Comparison of ENCODE assay signal across 9 cellular contexts in the genomic region with DNA sequence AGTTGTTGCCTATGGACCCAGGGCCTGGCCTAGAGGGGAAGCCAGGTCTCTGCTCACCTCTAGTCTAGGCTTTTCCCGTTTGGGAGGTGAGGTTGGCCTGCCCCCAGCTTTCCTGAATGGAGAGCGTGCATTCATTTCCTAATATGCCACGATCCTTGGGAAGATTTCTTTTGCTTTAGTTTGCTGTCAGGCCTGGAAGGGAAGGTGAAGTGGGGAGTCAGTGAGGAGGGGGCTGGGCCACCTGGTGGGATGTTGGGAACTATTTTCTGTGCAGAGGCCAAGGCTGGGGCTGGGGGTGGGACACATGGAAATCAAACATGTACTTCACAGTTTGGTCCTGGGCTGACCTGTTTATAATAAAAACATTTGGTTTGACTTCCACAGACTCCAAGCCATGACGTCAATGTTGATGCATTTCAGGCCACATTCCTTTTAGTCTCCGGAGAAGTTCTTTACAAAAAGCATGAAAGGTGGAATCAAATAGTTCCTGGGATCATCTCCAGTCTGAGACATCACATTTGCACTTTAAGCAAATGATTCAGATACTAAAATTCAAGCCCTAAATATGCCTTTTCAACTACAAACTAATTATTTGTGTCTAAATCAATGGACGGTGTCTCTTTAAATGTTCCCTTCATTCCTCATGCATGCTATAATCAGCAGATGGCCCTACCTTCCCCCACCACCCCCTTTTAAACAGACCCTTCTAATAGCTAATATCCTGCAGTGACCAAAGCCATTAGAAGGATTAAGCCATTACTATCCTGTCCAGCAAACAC. TPM values are rescaled to one million over a fixed set of nuclear protein-coding genes. Genes with fewer than 3 reads are reported as not detected.
A peak's percentile ranks its signal among the peaks of the same experiment; 100 is the strongest.
DNase-seq lines count a peak whose midpoint lies in the region; TF ChIP-seq lines count a peak whose summit lies in the region.
"Had no signal": no experiment of that assay in that cellular context is flagged by ENCODE, and none has a peak within 500 bp of the region (broad histone marks: within the 10 kb centered on the region; RNA-seq: fewer than 3 reads in every experiment).

No MANE protein-coding gene starts in this region.

- DNase-seq in brain microvascular endothelial cell (peak; percentile 96), islet precursor cell (peak; percentile 81), NCI-H510A treated with DMSO at 0.1 percent for 48 hours (lab: John Stamatoyannopoulos, UW) (no peak), occipital lobe (lab: John Stamatoyannopoulos, UW) (no peak)
- no peak for DNase-seq in activated naive CD8-positive, alpha-beta T cell treated with anti-CD3 and anti-CD28 coated beads for 36 hours
- DNase-seq in stimulated activated CD4-positive, alpha-beta T cell treated with anti-CD3 and anti-CD28 coated beads, Interleukin-1b, Interleukin-23, amount 100 ng/mL, for 48 hours: no peak

- H3K4me1 ChIP-seq in HUES6 (ENCODE audit: control insufficient read depth, insufficient read depth, low read length) (peaks cover 51% of the 10 kb centered on the region), stomach smooth muscle (ENCODE audit: control insufficient read depth, insufficient read depth, low read length) (peaks cover 44% of the 10 kb centered on the region)

- H3K36me3 ChIP-seq in HUES6 (ENCODE audit: control insufficient read depth, insufficient read depth, low read length) (no peaks in the 10 kb centered on the region), brain microvascular endothelial cell (replicated peaks) (no peaks in the 10 kb centered on the region), stomach smooth muscle (ENCODE audit: control insufficient read depth in 2 of 2, insufficient read depth in 2 of 2, low read length in 2 of 2) (no peaks in the 10 kb centered on the region)

- H3K9me3 Mint-ChIP-seq in activated naive CD8-positive, alpha-beta T cell treated with anti-CD3 and anti-CD28 coated beads for 36 hours: no peaks in the 10 kb centered on the region

- H3K27ac Mint-ChIP-seq in activated naive CD8-positive, alpha-beta T cell treated with anti-CD3 and anti-CD28 coated beads for 36 hours: no peak overlapping the region

- H3K4me3 ChIP-seq in HUES6 (ENCODE audit: low read depth, low read length) (peak overlapping the region; percentile 50), brain microvascular endothelial cell (ENCODE audit: low read depth, low read length) (no peak overlapping the region), stomach smooth muscle (ENCODE audit: low read length in 2 of 2) (peak overlapping the region in 1 of 2 donors; percentile 35)

- H3K9me3 ChIP-seq in HUES6 (ENCODE audit: control insufficient read depth, insufficient read depth, low read depth, low read length) (no peaks in the 10 kb centered on the region), stomach smooth muscle (ENCODE audit: control insufficient read depth in 2 of 2, low read length in 2 of 2) (no peaks in the 10 kb centered on the region)

- TF ChIP-seq CTCF in brain microvascular endothelial cell (IDR thresholded peaks at IDR 0.05; ENCODE audit: low read depth, low read length, missing control alignments): no peak

- in situ Hi-C loops in brain microvascular endothelial cell (cut with HindIII; ENCODE audit: low pct_ligation_motif_present, low sequenced_read_pairs): no loop called here

- H3K27me3 ChIP-seq in HUES6 (ENCODE audit: control insufficient read depth, insufficient read depth, low read length) (peaks cover 25% of the 10 kb centered on the region), brain microvascular endothelial cell (replicated peaks) (no peaks in the 10 kb centered on the region), stomach smooth muscle (ENCODE audit: control insufficient read depth in 1 of 2, insufficient read depth in 2 of 2, low read length in 2 of 2) (no peaks in the 10 kb centered on the region)

- H3K4me3 Mint-ChIP-seq in activated naive CD8-positive, alpha-beta T cell treated with anti-CD3 and anti-CD28 coated beads for 36 hours: no peak overlapping the region

- H3K36me3 Mint-ChIP-seq in activated naive CD8-positive, alpha-beta T cell treated with anti-CD3 and anti-CD28 coated beads for 36 hours: no peaks in the 10 kb centered on the region

- H3K27me3 Mint-ChIP-seq in activated naive CD8-positive, alpha-beta T cell treated with anti-CD3 and anti-CD28 coated beads for 36 hours: peaks cover 19% of the 10 kb centered on the region

- H3K9ac ChIP-seq in HUES6 (ENCODE audit: low read length): peak overlapping the region; percentile 52
- H3K9ac ChIP-seq in stomach smooth muscle (ENCODE audit: low read length in 2 of 2): peak overlapping the region; percentile 56 to 71

- H3K4me1 Mint-ChIP-seq in activated naive CD8-positive, alpha-beta T cell treated with anti-CD3 and anti-CD28 coated beads for 36 hours: peaks cover 4% of the 10 kb centered on the region

- H3K27ac ChIP-seq in HUES6 (ENCODE audit: low read depth, low read length): peak overlapping the region; percentile 35; the same call in 1 of the 2 replicates
- H3K27ac ChIP-seq in brain microvascular endothelial cell: peak overlapping the region; percentile 99
- H3K27ac ChIP-seq in stomach smooth muscle (ENCODE audit: low read length): peak overlapping the region; percentile 90

RNA-seq across cellular contexts. Expression of a gene that starts 41.5 kb away (rescaled TPM):
- total RNA-seq in activated naive CD8-positive, alpha-beta T cell treated with anti-CD3 and anti-CD28 coated beads for 36 hours: not detected
- 0.78 TPM for total RNA-seq in occipital lobe
- total RNA-seq: T-helper 2 cell treated with Interferon-gamma antibody and Interleukin-4, amounts not matched to agents 100 ng/mL and 5 ng/mL, for 36 hours had no signal

Comparison
In these comparisons a context has a peak if more than half of its experiments do, and no peak if none do; other contexts are left out.
1. H3K27ac ChIP-seq: peak in every context shown above with its lines; median percentile 99 in brain microvascular endothelial cell; 90 in stomach smooth muscle; 35 in HUES6.
2. DNase-seq: peak in brain microvascular endothelial cell (single experiment) and islet precursor cell (single experiment); none in activated naive CD8-positive, alpha-beta T cell treated with anti-CD3 and anti-CD28 coated beads for 36 hours (single experiment), NCI-H510A treated with DMSO at 0.1 percent for 48 hours (single experiment), occipital lobe (single experiment) and stimulated activated CD4-positive, alpha-beta T cell treated with anti-CD3 and anti-CD28 coated beads, Interleukin-1b, Interleukin-23, amount 100 ng/mL, for 48 hours (single experiment).